Comparison of ENCODE assay signal across 9 cellular contexts in genomic region chr19:1236566-1236965, GRCh38. TPM values are rescaled to one million over a fixed set of nuclear protein-coding genes. Genes with fewer than 3 reads are reported as not detected.
DNase-seq lines count a peak whose midpoint lies in the region; ATAC-seq and TF ChIP-seq lines count a peak whose summit lies in the region.
"Had no signal": no experiment of that assay in that cellular context is flagged by ENCODE, and none has a peak within 500 bp of the region (broad histone marks: within the 10 kb centered on the region; RNA-seq: fewer than 3 reads in every experiment).

No MANE protein-coding gene starts in this region.

- H3K79me2 ChIP-seq in OCI-LY3 (ENCODE audit: low read length): no peaks in the 10 kb centered on the region

- peak; percentile 90 for DNase-seq in H7
- no peak for DNase-seq in Kasumi-1 (lab: John Stamatoyannopoulos, UW)
- DNase-seq: activated effector memory CD4-positive, alpha-beta T cell treated with anti-CD3 and anti-CD28 coated beads, Interleukin-2, amount 50 U/mL, for 16 hours had no signal

- H4K20me1 ChIP-seq in OCI-LY3 (ENCODE audit: insufficient read depth, low read length): no peaks in the 10 kb centered on the region

- 11% methylated on average over 25 to 42 of the region's 42 CpGs for WGBS in esophagus, 2 donors

- H3K27ac ChIP-seq in OCI-LY3 (ENCODE audit: low read length) (no peak overlapping the region), esophagus (ENCODE audit: low read depth in 2 of 2, low read length in 1 of 2) (peak overlapping the region; percentile 22 to 34), rectal smooth muscle tissue (ENCODE audit: low read depth, low read length) (no peak overlapping the region)

- no peaks in the 10 kb centered on the region for H3K27me3 ChIP-seq in H7 (ENCODE audit: control insufficient read depth, insufficient read depth, low read length)
- no peaks in the 10 kb centered on the region for H3K27me3 ChIP-seq in OCI-LY3 (ENCODE audit: low read depth, low read length)
- no peaks in the 10 kb centered on the region for H3K27me3 ChIP-seq in esophagus (ENCODE audit: control insufficient read depth in 1 of 2, insufficient read depth in 2 of 2, low read length in 2 of 2)
- peaks cover 4% of the 10 kb centered on the region for H3K27me3 ChIP-seq in rectal smooth muscle tissue (ENCODE audit: control insufficient read depth, insufficient read depth, low read length)

- H3K9me3 ChIP-seq in OCI-LY3 (ENCODE audit: insufficient read depth, low read length) (no peaks in the 10 kb centered on the region), esophagus (ENCODE audit: control insufficient read depth in 2 of 2, insufficient read depth in 1 of 2, low read depth in 1 of 2, low read length in 1 of 2) (no peaks in the 10 kb centered on the region)

- ATAC-seq in HG02798 (IDR thresholded peaks at IDR 0.05; ENCODE audit: poor library complexity, unreplicated experiment): no peak
- ATAC-seq in GM18511 (IDR thresholded peaks at IDR 0.05; ENCODE audit: unreplicated experiment): no peak
- ATAC-seq: left lobe of liver had no signal

- H3K4me2 ChIP-seq in OCI-LY3 (ENCODE audit: low read length): peak overlapping the region; percentile 87; the same call in 1 of the 2 replicates

- H3K4me1 ChIP-seq in OCI-LY3 (ENCODE audit: low read length): peaks cover 30% of the 10 kb centered on the region
- peaks cover 0 to 42% of the 10 kb centered on the region in 2 donors for H3K4me1 ChIP-seq in esophagus (ENCODE audit: control insufficient read depth in 2 of 2, insufficient read depth in 2 of 2, low read length in 1 of 2)
- peaks cover 11% of the 10 kb centered on the region for H3K4me1 ChIP-seq in rectal smooth muscle tissue (ENCODE audit: control insufficient read depth, insufficient read depth, low read length)

- no peak overlapping the region for H2AFZ ChIP-seq in OCI-LY3 (ENCODE audit: low read depth, low read length)

- H3K4me3 ChIP-seq in H7 (ENCODE audit: insufficient read depth, low read depth, low read length): peak overlapping the region; percentile 82
- H3K4me3 ChIP-seq in OCI-LY3 (ENCODE audit: low read length): no peak overlapping the region
- H3K4me3 ChIP-seq in esophagus (ENCODE audit: low read depth in 1 of 2, low read length in 2 of 2): peak overlapping the region; percentile 52 to 56
- peak overlapping the region; percentile 15 for H3K4me3 ChIP-seq in rectal smooth muscle tissue (ENCODE audit: low read length)

- TF ChIP-seq CTCF in OCI-LY3 (IDR thresholded peaks at IDR 0.05; ENCODE audit: low read depth, low read length): no peak

- H3K36me3 ChIP-seq in H7 (replicated peaks; ENCODE audit: control insufficient read depth, insufficient read depth, low read length) (peaks cover 4% of the 10 kb centered on the region), OCI-LY3 (replicated peaks; ENCODE audit: low read depth, low read length) (no peaks in the 10 kb centered on the region), esophagus (ENCODE audit: control insufficient read depth in 2 of 2, insufficient read depth in 2 of 2, low read length in 1 of 2) (peaks cover 0 to 4% of the 10 kb centered on the region in 2 donors), rectal smooth muscle tissue (ENCODE audit: control insufficient read depth, insufficient read depth, low read length) (no peaks in the 10 kb centered on the region)

- H3K9ac ChIP-seq in OCI-LY3 (ENCODE audit: low read length) (no peak overlapping the region), rectal smooth muscle tissue (ENCODE audit: low read length) (no peak overlapping the region)

RNA-seq across cellular contexts. Expression of gene CBARP, which starts 1.2 kb away (rescaled TPM):
- 6.7 and 9.8 TPM in 2 replicates for total RNA-seq in H7 (2014; rRNA removed; shearing (Covaris generic))
- polyA plus RNA-seq in esophagus: 1 to 10 TPM in 1 of 2 donors, under 1 TPM in 1; 0.95 to 1.3 TPM

RNA-seq across cellular contexts. Expression of gene ATP5F1D, which starts 5.0 kb away (rescaled TPM):
- 44.7 and 53.1 TPM in 2 replicates for total RNA-seq in H7 (2014; rRNA removed; shearing (Covaris generic))
- polyA plus RNA-seq in esophagus: 100 to 1,000 TPM; 234 to 289 TPM

RNA-seq across cellular contexts. Expression of gene MIDN, which starts 11.8 kb away (rescaled TPM):
- 35.1 and 50.3 TPM in 2 replicates for total RNA-seq in H7 (2014; rRNA removed; shearing (Covaris generic))
- polyA plus RNA-seq in esophagus: 10 to 100 TPM; 36.4 to 38.7 TPM

RNA-seq across cellular contexts. Expression of gene STK11, which starts 31.0 kb away (rescaled TPM):
- total RNA-seq in H7 (2014; rRNA removed; shearing (Covaris generic)): 96.3 and 99.0 TPM in 2 replicates
- polyA plus RNA-seq in esophagus: 10 to 100 TPM; 38.8 to 61.4 TPM

RNA-seq across cellular contexts. Expression of gene CIRBP, which starts 32.6 kb away (rescaled TPM):
- total RNA-seq in H7 (2014; rRNA removed; shearing (Covaris generic)): 219 and 221 TPM in 2 replicates
- polyA plus RNA-seq in esophagus: 100 to 1,000 TPM; 231 to 265 TPM

Comparison
In these comparisons a context has a peak if more than half of its experiments do, and no peak if none do; other contexts are left out.
1. H3K27ac ChIP-seq: peak in esophagus (2 of 2); none in OCI-LY3 (single experiment) and rectal smooth muscle tissue (single experiment).